12 cellular contexts compared by ENCODE assay signal in the genomic region with DNA sequence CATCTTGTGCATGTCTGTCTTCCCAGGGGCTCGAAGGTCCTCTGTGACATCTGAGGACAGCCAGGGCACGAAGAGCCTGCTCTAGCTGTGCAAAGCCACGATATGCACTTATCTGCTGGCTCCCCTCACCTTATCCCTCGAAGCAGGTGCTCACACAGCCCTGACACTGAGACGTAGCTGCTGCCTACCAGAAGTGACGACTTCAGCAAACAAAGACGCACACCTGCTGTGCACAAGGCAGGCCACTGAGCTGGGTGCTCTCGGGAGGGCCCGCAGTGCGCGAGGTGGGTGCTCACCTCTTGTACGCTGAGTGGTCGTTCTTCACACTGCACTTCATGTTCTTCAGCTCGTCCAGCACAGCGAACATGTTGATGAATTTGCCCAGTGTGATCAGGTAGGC.
"Had no signal": no experiment of that assay in that cellular context is flagged by ENCODE, and none has a peak within 500 bp of the region (broad histone marks: within the 10 kb centered on the region; RNA-seq: fewer than 3 reads in every experiment).

No MANE protein-coding gene starts in this region.

- H3K27ac ChIP-seq: epithelial cell of prostate, prostate gland had no signal

- H3K4me1 ChIP-seq: prostate gland had no signal

- DNase-seq: activated CD4-positive, alpha-beta T cell treated with anti-CD3 and anti-CD28 coated beads, Interleukin-2, amount 50 U/mL, for 48 hours; activated naive CD4-positive, alpha-beta T cell treated with Interleukin-2 at 50 U/mL for 16 hours; effector memory CD8-positive, alpha-beta T cell; foreskin melanocyte; head of caudate nucleus; mesendoderm; occipital lobe; right cardiac atrium; stimulated activated naive CD8-positive, alpha-beta T cell treated with anti-CD3 and anti-CD28 coated beads, Interleukin-15, amount 100 ng/mL, for 72 hours had no signal

- H3K9me3 ChIP-seq: prostate gland had no signal

- ATAC-seq: activated T-helper 17 cell treated with anti-CD3 and anti-CD28 coated beads, Interleukin-2, amount 50 U/mL, for 72 hours; effector memory CD8-positive, alpha-beta T cell; right cardiac atrium; stimulated activated naive CD8-positive, alpha-beta T cell treated with anti-CD3 and anti-CD28 coated beads, Interleukin-15, amount 100 ng/mL, for 72 hours had no signal

- H3K4me3 ChIP-seq: prostate gland had no signal
